2 cellular contexts compared by ENCODE assay signal in the genomic region with DNA sequence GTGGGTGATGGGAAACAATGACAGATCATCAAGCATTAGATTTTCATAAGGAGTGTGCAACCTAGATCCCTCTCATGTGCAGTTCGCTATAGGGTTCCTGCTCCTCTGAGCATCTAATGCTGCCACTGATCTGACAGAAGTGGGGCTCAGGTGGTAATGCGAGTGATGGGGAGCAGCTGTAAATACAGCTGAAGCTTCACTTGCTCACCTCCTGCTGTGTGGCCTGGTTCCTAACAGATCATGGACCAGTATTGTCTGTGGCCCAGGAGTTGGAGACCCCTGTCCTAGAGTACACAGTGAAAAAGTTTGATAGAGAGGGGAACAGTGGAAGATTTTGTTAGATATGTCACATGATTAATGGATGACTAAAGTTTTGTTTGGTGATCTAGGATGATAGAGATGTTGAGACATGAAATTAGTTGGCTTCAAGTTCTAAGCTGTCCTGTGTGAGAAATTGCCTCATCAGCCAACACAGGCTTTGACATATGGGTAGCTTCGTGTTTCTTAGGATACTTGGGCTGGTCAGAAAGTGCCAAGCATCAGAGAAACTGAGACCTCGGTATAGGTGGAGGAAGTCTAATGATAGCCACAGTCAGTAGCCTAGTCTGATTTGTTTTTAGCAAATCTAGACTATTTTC.
TF ChIP-seq lines count a peak whose summit lies in the region.

No MANE protein-coding gene starts in this region.

TF ChIP-seq in IMR-90, 13 proteins besides CTCF, POLR2A, EP300 and RAD21:
- no peak for TF ChIP-seq MAFK (IDR thresholded peaks at IDR 0.05; ENCODE audit: low read depth, low read length)
- TF ChIP-seq RCOR1 (IDR thresholded peaks at IDR 0.05; ENCODE audit: insufficient replicate concordance, low read length) = no peak
- TF ChIP-seq CHD1 (IDR thresholded peaks at IDR 0.05; ENCODE audit: low read depth, low read length) = no peak
- no peak for TF ChIP-seq MAZ (IDR thresholded peaks at IDR 0.05; ENCODE audit: borderline replicate concordance, low read depth, low read length)
- TF ChIP-seq, protein P1, sequence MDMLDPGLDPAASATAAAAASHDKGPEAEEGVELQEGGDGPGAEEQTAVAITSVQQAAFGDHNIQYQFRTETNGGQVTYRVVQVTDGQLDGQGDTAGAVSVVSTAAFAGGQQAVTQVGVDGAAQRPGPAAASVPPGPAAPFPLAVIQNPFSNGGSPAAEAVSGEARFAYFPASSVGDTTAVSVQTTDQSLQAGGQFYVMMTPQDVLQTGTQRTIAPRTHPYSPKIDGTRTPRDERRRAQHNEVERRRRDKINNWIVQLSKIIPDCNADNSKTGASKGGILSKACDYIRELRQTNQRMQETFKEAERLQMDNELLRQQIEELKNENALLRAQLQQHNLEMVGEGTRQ (IDR thresholded peaks at IDR 0.05; ENCODE audit: low read depth, low read length) = no peak
- no peak for TF ChIP-seq MXI1 (IDR thresholded peaks at IDR 0.05; ENCODE audit: borderline replicate concordance, low read depth, low read length)
- TF ChIP-seq NFE2L2 (IDR thresholded peaks at IDR 0.05; ENCODE audit: low read depth, low read length) = no peak
- TF ChIP-seq, protein P2, sequence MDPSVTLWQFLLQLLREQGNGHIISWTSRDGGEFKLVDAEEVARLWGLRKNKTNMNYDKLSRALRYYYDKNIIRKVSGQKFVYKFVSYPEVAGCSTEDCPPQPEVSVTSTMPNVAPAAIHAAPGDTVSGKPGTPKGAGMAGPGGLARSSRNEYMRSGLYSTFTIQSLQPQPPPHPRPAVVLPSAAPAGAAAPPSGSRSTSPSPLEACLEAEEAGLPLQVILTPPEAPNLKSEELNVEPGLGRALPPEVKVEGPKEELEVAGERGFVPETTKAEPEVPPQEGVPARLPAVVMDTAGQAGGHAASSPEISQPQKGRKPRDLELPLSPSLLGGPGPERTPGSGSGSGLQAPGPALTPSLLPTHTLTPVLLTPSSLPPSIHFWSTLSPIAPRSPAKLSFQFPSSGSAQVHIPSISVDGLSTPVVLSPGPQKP (IDR thresholded peaks at IDR 0.05; ENCODE audit: borderline replicate concordance, low read depth, low read length) = no peak
- TF ChIP-seq RFX5 (IDR thresholded peaks at IDR 0.05; ENCODE audit: low read depth, low read length) = no peak
- no peak for TF ChIP-seq FOS (IDR thresholded peaks at IDR 0.05; ENCODE audit: low read depth, low read length)
- TF ChIP-seq SMC3 (IDR thresholded peaks at IDR 0.05; ENCODE audit: low read depth, low read length) = no peak
- TF ChIP-seq CEBPB (IDR thresholded peaks at IDR 0.05; ENCODE audit: low read depth, low read length) = no peak
- TF ChIP-seq BHLHE40 (IDR thresholded peaks at IDR 0.05; ENCODE audit: low read depth, low read length) = no peak

TF ChIP-seq in K562, 482 proteins besides CTCF, POLR2A, EP300 and RAD21:
- TF ChIP-seq, protein P3, sequence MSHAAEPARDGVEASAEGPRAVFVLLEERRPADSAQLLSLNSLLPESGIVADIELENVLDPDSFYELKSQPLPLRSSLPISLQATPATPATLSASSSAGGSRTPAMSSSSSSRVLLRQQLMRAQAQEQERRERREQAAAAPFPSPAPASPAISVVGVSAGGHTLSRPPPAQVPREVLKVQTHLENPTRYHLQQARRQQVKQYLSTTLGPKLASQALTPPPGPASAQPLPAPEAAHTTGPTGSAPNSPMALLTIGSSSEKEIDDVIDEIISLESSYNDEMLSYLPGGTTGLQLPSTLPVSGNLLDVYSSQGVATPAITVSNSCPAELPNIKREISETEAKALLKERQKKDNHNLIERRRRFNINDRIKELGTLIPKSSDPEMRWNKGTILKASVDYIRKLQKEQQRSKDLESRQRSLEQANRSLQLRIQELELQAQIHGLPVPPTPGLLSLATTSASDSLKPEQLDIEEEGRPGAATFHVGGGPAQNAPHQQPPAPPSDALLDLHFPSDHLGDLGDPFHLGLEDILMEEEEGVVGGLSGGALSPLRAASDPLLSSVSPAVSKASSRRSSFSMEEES (CRISPR knock-in tag; IDR thresholded peaks at IDR 0.05) = peak; percentile 67
- TF ChIP-seq ZNF263 (CRISPR knock-in tag; IDR thresholded peaks at IDR 0.05; ENCODE audit: borderline replicate concordance) = no peak
